In the genomic region with DNA sequence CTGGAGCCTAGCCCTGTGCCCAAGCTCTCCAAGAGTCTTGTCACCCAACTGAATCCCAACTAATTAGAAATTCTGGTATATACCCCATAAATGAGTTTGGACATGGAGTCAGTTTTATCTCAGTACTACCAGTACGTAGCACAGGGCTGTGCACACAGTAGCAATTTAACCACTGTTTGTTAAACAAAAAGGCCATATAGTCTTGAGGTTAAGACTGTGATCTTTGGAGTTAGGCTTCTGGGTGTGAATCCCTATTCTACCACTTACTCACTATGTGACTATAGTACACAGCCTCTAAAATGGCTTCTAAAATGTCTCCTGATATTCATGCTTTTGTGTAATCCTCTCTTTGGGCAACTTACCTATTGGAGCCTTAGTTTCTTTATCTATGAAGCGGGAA, we compare ENCODE assay signal across 1 cellular context.
TF ChIP-seq lines count a peak whose summit lies in the region.

No MANE protein-coding gene starts in this region.

TF ChIP-seq in HCT116, 20 proteins besides CTCF, POLR2A, EP300 and RAD21:
- TF ChIP-seq MAX (IDR thresholded peaks at IDR 0.05) = no peak
- no peak for TF ChIP-seq ZFX (IDR thresholded peaks at IDR 0.05)
- no peak for TF ChIP-seq CEBPB (IDR thresholded peaks at IDR 0.05; ENCODE audit: low read depth)
- no peak for TF ChIP-seq CBX3 (IDR thresholded peaks at IDR 0.05; ENCODE audit: low read depth)
- no peak for TF ChIP-seq SP1 (IDR thresholded peaks at IDR 0.05; ENCODE audit: low read depth)
- no peak for TF ChIP-seq EZH2phosphoT487 (IDR thresholded peaks at IDR 0.05; ENCODE audit: borderline replicate concordance)
- TF ChIP-seq, protein P1, sequence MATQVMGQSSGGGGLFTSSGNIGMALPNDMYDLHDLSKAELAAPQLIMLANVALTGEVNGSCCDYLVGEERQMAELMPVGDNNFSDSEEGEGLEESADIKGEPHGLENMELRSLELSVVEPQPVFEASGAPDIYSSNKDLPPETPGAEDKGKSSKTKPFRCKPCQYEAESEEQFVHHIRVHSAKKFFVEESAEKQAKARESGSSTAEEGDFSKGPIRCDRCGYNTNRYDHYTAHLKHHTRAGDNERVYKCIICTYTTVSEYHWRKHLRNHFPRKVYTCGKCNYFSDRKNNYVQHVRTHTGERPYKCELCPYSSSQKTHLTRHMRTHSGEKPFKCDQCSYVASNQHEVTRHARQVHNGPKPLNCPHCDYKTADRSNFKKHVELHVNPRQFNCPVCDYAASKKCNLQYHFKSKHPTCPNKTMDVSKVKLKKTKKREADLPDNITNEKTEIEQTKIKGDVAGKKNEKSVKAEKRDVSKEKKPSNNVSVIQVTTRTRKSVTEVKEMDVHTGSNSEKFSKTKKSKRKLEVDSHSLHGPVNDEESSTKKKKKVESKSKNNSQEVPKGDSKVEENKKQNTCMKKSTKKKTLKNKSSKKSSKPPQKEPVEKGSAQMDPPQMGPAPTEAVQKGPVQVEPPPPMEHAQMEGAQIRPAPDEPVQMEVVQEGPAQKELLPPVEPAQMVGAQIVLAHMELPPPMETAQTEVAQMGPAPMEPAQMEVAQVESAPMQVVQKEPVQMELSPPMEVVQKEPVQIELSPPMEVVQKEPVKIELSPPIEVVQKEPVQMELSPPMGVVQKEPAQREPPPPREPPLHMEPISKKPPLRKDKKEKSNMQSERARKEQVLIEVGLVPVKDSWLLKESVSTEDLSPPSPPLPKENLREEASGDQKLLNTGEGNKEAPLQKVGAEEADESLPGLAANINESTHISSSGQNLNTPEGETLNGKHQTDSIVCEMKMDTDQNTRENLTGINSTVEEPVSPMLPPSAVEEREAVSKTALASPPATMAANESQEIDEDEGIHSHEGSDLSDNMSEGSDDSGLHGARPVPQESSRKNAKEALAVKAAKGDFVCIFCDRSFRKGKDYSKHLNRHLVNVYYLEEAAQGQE (IDR thresholded peaks at IDR 0.05; ENCODE audit: low read depth) = no peak
- no peak for TF ChIP-seq POLR2AphosphoS5 (IDR thresholded peaks at IDR 0.05; ENCODE audit: low read depth, low read length)
